In the genomic region with DNA sequence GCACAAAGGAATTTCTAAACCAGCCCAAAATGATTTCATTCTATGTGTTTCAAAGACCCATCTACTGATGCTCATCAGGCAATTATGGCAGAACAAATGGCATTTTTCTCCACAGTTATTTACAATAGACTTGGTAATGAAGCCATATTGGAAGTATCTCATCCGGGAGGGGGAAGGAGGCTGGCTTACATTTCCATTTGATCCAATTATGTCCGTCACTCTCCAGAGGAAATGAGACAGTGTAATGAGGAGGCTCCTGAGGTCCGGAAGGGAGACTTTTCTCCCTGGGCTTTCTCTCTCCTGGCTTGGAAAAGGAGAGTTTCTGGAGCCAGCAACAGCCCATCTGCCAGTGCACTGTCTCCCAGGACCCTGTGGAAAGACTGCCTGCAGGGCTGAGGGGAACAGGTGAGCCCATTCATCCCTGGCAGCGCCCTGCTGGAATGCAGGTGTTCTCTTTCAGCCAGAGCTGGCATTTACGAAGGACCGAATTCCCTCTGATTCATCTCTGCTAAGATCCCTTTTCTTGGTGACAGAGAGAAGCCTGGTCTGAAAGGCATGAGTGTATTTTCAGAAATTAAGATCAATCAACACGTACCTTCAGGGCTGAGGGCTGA, we compare ENCODE assay signal across 1 cellular context.
TF ChIP-seq lines count a peak whose summit lies in the region.

No MANE protein-coding gene starts in this region.

TF ChIP-seq in GM23338, 12 proteins besides CTCF, POLR2A, EP300 and RAD21 (continued from another document):
- no peak for TF ChIP-seq ZNF462 (CRISPR knock-in tag; IDR thresholded peaks at IDR 0.05)
- TF ChIP-seq EZH2phosphoT487 (IDR thresholded peaks at IDR 0.05; ENCODE audit: unreplicated experiment): no peak
- TF ChIP-seq ZNF114 (CRISPR knock-in tag; IDR thresholded peaks at IDR 0.05): no peak
- TF ChIP-seq NANOG (IDR thresholded peaks at IDR 0.05; ENCODE audit: borderline replicate concordance): no peak
- TF ChIP-seq JUNB (IDR thresholded peaks at IDR 0.05; ENCODE audit: unreplicated experiment): no peak
- TF ChIP-seq EZH2 (IDR thresholded peaks at IDR 0.05; ENCODE audit: low read depth, unreplicated experiment): no peak
- TF ChIP-seq ETS1 (IDR thresholded peaks at IDR 0.05): no peak
